Comparison of ENCODE assay signal across 8 cellular contexts in the genomic region with DNA sequence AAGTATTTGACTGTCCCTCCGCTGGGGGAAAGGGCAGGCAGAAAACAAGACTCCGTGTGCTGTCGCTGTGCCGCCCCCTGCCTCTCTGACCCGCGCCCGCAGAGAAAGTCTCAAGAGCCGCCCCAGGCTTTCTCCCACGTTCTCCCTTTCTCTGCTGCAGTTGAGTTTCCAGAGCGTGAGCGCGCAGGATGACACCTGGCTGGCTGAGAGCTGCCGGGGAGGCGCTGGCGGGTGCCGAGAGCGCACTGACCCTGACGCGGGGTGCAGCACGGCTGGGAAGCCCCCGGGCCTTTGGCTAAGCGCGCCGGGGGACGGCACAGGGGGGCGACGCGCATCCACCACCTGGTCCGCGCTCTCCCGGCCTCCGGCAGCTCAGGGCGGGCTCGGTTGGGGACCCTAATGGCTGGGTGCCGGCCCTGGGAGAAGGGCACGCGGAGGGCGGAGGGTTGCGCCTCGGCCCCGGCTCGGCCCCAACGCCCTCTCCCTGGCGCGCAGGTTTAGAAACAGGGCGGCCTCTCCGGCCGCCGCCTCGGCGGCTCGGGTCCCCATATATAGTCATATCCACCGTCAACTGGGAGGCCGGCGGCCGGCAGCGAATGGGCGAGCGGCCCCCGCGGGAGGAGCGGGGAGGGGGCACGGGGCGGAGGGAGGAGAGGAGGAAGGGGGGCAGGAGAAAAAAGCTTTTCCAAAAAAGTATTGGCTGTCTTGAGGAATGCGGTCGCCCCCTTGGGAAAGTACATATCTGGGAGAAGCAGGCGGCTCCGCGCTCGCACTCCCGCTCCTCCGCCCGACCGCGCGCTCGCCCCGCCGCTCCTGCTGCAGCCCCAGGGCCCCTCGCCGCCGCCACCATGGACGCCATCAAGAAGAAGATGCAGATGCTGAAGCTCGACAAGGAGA. TPM values are rescaled to one million over a fixed set of nuclear protein-coding genes. Genes with fewer than 3 reads are reported as not detected.
DNase-seq lines count a peak whose midpoint lies in the region; ATAC-seq and TF ChIP-seq lines count a peak whose summit lies in the region.

TPM1 (plus strand) TSS at position 766 of the 897 bp plus-strand sequence; CDS start at position 849, 83 bp downstream.

- H3K4me3 ChIP-seq in BLaER1, result no peak within 1 kb of the TSS; the same call in 1 of the 2 replicates
- peak within 1 kb of the TSS; percentile 72 for H3K4me3 ChIP-seq in HEK293 (ENCODE audit: low read depth, low read length)
- peak within 1 kb of the TSS; percentile 61 for H3K4me3 ChIP-seq in WERI-Rb-1 (ENCODE audit: low read depth, low read length)
- H3K4me3 ChIP-seq in esophagus (ENCODE audit: low read depth in 1 of 2, low read length in 2 of 2), result peak within 1 kb of the TSS; percentile 52 to 61
- H3K4me3 ChIP-seq in mucosa of descending colon, result peak within 1 kb of the TSS; percentile 64
- peak within 1 kb of the TSS; percentile 59 to 72 (median 66) for H3K4me3 ChIP-seq in tibial nerve

- 2% methylated on average over 65 to 84 of the region's 84 CpGs for WGBS in esophagus, 2 donors
- 2 to 3% methylated on average over 45 to 72 of the region's 84 CpGs for WGBS in tibial nerve, 2 donors

- CTCF ChIA-PET in HEK293 (lab: Yijun Ruan, JAX), result interaction anchor here (0.7 to 1.5 kb wide), 4 partner anchors 23 to 196 kb away, joined by 3 to 4 read pairs (median 3); no protein-coding TSS in a partner anchor

- POLR2A ChIA-PET in HEK293 (lab: Yijun Ruan, JAX), result interaction anchor here (0.5 to 1.5 kb wide), 9 partner anchors 23 to 250 kb away, joined by 3 to 5 read pairs (median 3); no protein-coding TSS in a partner anchor

- H3K4me2 ChIP-seq in BLaER1, result 0 out of 2 replicates have a peak within 1 kb of the TSS, but pooled peaks have one; percentile 17

- peaks cover 12% of the 10 kb centered on the region; the same call in 1 of the 2 replicates for H3K9me3 ChIP-seq in BLaER1
- H3K9me3 ChIP-seq in HEK293 (ENCODE audit: control insufficient read depth, insufficient read depth, low read depth, low read length), result no peaks in the 10 kb centered on the region
- no peaks in the 10 kb centered on the region for H3K9me3 ChIP-seq in WERI-Rb-1 (ENCODE audit: severe bottlenecking)
- H3K9me3 ChIP-seq in esophagus (ENCODE audit: control insufficient read depth in 2 of 2, insufficient read depth in 1 of 2, low read depth in 1 of 2, low read length in 1 of 2), result no peaks in the 10 kb centered on the region
- H3K9me3 ChIP-seq in mucosa of descending colon, result no peaks in the 10 kb centered on the region
- H3K9me3 ChIP-seq in tibial nerve, result no peaks in the 10 kb centered on the region

- peak; percentile 54; the same call in 1 of the 2 replicates for TF ChIP-seq CTCF in HEK293 (tag by site-specific recombination; IDR thresholded peaks at IDR 0.05)
- TF ChIP-seq CTCF in WERI-Rb-1 (IDR thresholded peaks at IDR 0.05; ENCODE audit: low read depth, low read length), result peak; percentile 6; the same call in 1 of the 2 replicates
- no peak for TF ChIP-seq CTCF in mucosa of descending colon (IDR thresholded peaks at IDR 0.05)
- no peak for TF ChIP-seq CTCF in tibial nerve (IDR thresholded peaks at IDR 0.05)

- DNase-seq in WERI-Rb-1, result peak; percentile 44
- peak; percentile 84 to 92 (median 86) for DNase-seq in mucosa of descending colon
- peak; percentile 72 to 81 for DNase-seq in tibial nerve (ENCODE audit: low spot score in 2 of 2)
- DNase-seq in foreskin melanocyte, result no peak

- peak in 1 of 2 donors; percentile 76 for TF ChIP-seq EP300 in tibial nerve (IDR thresholded peaks at IDR 0.05)

- H3K4me1 ChIP-seq in BLaER1, result no peaks in the 10 kb centered on the region
- H3K4me1 ChIP-seq in HEK293 (ENCODE audit: control insufficient read depth, insufficient read depth, low read length), result peaks cover 6% of the 10 kb centered on the region
- H3K4me1 ChIP-seq in esophagus (ENCODE audit: control insufficient read depth in 2 of 2, insufficient read depth in 2 of 2, low read length in 1 of 2), result peaks cover 5 to 11% of the 10 kb centered on the region in 2 donors
- H3K4me1 ChIP-seq in mucosa of descending colon (ENCODE audit: low read depth), result peaks cover 8% of the 10 kb centered on the region
- H3K4me1 ChIP-seq in tibial nerve, result peaks cover 0 to 58% (median 18%) of the 10 kb centered on the region in 4 donors

- H3K27ac ChIP-seq in BLaER1 (no peak within 1 kb of the TSS), HEK293 (ENCODE audit: extremely low read depth, low read depth, low read length) (peak within 1 kb of the TSS; percentile 71; the same call in 1 of the 2 replicates), WERI-Rb-1 (no peak within 1 kb of the TSS), esophagus (ENCODE audit: low read depth in 2 of 2, low read length in 1 of 2) (peak within 1 kb of the TSS; percentile 74 to 88), tibial nerve (peak within 1 kb of the TSS; percentile 58 to 88 (median 86))

- peaks cover 5% of the 10 kb centered on the region; the same call in 1 of the 2 replicates for H4K20me1 ChIP-seq in BLaER1

- peak in 1 of 2 donors; percentile 61 for TF ChIP-seq POLR2A in tibial nerve (IDR thresholded peaks at IDR 0.05)

- peaks cover 80% of the 10 kb centered on the region for H3K27me3 ChIP-seq in BLaER1
- H3K27me3 ChIP-seq in WERI-Rb-1 (ENCODE audit: insufficient read depth, low read depth, severe bottlenecking), result peaks cover 25% of the 10 kb centered on the region
- H3K27me3 ChIP-seq in esophagus (ENCODE audit: control insufficient read depth in 1 of 2, insufficient read depth in 2 of 2, low read length in 2 of 2), result peaks cover 0 to 11% of the 10 kb centered on the region in 2 donors
- peaks cover 0 to 50% of the 10 kb centered on the region in 2 donors for H3K27me3 ChIP-seq in tibial nerve

- H3K36me3 ChIP-seq in BLaER1 (no peaks in the 10 kb centered on the region), HEK293 (ENCODE audit: control insufficient read depth in 2 of 2, insufficient read depth in 1 of 2, low read length in 2 of 2) (peaks cover 0 to 6% of the 10 kb centered on the region in 2 experiments; a peak in 1 of 3 replicates), WERI-Rb-1 (no peaks in the 10 kb centered on the region), esophagus (ENCODE audit: control insufficient read depth in 2 of 2, insufficient read depth in 2 of 2, low read length in 1 of 2) (no peaks in the 10 kb centered on the region), mucosa of descending colon (ENCODE audit: low read depth) (no peaks in the 10 kb centered on the region), tibial nerve (no peaks in the 10 kb centered on the region)

- no peak within 1 kb of the TSS for H3K9ac ChIP-seq in BLaER1

- ATAC-seq in mucosa of descending colon, result peak; percentile 82
- ATAC-seq in HG03571 (IDR thresholded peaks at IDR 0.05; ENCODE audit: unreplicated experiment), result no peak

- intact Hi-C loops in mucosa of descending colon (cut with DNase I, micrococcal nuclease), result loop anchor here in 1 of 2 donors (10.0 kb wide), 2 partner anchors 147 to 197 kb away; no protein-coding TSS in a partner anchor

TF ChIP-seq in HEK293, 187 proteins besides CTCF, POLR2A, EP300 and RAD21 (continues in another document):
- TF ChIP-seq ZNF701 (tag by site-specific recombination; IDR thresholded peaks at IDR 0.05), result no peak
- TF ChIP-seq ZNF610 (tag by site-specific recombination; IDR thresholded peaks at IDR 0.05; ENCODE audit: borderline replicate concordance), result peak; percentile 36; the same call in 1 of the 2 replicates
- 0 out of 2 replicates have a peak, but pooled peaks have one; percentile 23 for TF ChIP-seq YY2 (tag by site-specific recombination; IDR thresholded peaks at IDR 0.05)
- peak; percentile 38; the same call in 1 of the 2 replicates for TF ChIP-seq ZNF394 (tag by site-specific recombination; IDR thresholded peaks at IDR 0.05; ENCODE audit: borderline replicate concordance)
- TF ChIP-seq, protein P1, sequence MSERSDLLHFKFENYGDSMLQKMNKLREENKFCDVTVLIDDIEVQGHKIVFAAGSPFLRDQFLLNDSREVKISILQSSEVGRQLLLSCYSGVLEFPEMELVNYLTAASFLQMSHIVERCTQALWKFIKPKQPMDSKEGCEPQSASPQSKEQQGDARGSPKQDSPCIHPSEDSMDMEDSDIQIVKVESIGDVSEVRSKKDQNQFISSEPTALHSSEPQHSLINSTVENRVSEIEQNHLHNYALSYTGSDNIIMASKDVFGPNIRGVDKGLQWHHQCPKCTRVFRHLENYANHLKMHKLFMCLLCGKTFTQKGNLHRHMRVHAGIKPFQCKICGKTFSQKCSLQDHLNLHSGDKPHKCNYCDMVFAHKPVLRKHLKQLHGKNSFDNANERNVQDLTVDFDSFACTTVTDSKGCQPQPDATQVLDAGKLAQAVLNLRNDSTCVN (tag by site-specific recombination; optimal IDR thresholded peaks at IDR 0.05), result peak; percentile 87
- peak; percentile 79 for TF ChIP-seq ZIC2 (tag by site-specific recombination; IDR thresholded peaks at IDR 0.05)
- TF ChIP-seq ZNF777 (tag by site-specific recombination; IDR thresholded peaks at IDR 0.05; ENCODE audit: borderline replicate concordance), result 0 out of 2 replicates have a peak, but pooled peaks have one; percentile 23
- TF ChIP-seq PRDM1 (tag by site-specific recombination; IDR thresholded peaks at IDR 0.05), result peak; percentile 96
- TF ChIP-seq ZNF514 (tag by site-specific recombination; IDR thresholded peaks at IDR 0.05), result no peak
- TF ChIP-seq SP3 (tag by site-specific recombination; IDR thresholded peaks at IDR 0.05), result peak; percentile 63
- TF ChIP-seq ZNF692 (tag by site-specific recombination; IDR thresholded peaks at IDR 0.05), result 0 out of 2 replicates have a peak, but pooled peaks have one; percentile 14

RNA-seq across cellular contexts. Expression of gene TPM1, which starts in this region (rescaled TPM):
- 100 to 1,000 TPM; 135 to 322 TPM for polyA plus RNA-seq in esophagus
- 1,000 to 10,000 TPM in 1 of 3 donors, 100 to 1,000 TPM in 2; 613 to 1,704 (median 696) TPM for total RNA-seq in mucosa of descending colon
- 100 to 1,000 TPM; 311 to 468 (median 366) TPM for total RNA-seq in tibial nerve

Comparison
In these comparisons a context has a peak if more than half of its experiments do, and no peak if none do; other contexts are left out.
1. H3K27ac ChIP-seq: peak in HEK293 (single experiment), esophagus (2 of 2) and tibial nerve (4 of 4); none in BLaER1 (single experiment) and WERI-Rb-1 (single experiment).
2. CTCF ChIP-seq: peak in HEK293 (single experiment) and WERI-Rb-1 (single experiment); none in mucosa of descending colon (single experiment) and tibial nerve (0 of 5).